ENCODE assay signal across 1 cellular context in genomic region chr15:74036271-74037170, GRCh38.
TF ChIP-seq lines count a peak whose summit lies in the region.

No MANE protein-coding gene starts in this region.

TF ChIP-seq in H1, 55 proteins besides CTCF, POLR2A, EP300 and RAD21:
- TF ChIP-seq TEAD4 (IDR thresholded peaks at IDR 0.05; ENCODE audit: low read depth, low read length), result no peak
- TF ChIP-seq CTBP2 (IDR thresholded peaks at IDR 0.05; ENCODE audit: borderline replicate concordance, insufficient read depth, insufficient read length, low read length), result no peak
- TF ChIP-seq KDM4A (IDR thresholded peaks at IDR 0.05; ENCODE audit: low read depth, low read length, severe bottlenecking), result no peak
- no peak for TF ChIP-seq E2F6 (IDR thresholded peaks at IDR 0.05)
- no peak for TF ChIP-seq YY1 (IDR thresholded peaks at IDR 0.05; ENCODE audit: low read depth, low read length)
- TF ChIP-seq TCF12 (IDR thresholded peaks at IDR 0.05; ENCODE audit: low read depth, low read length), result no peak
- no peak for TF ChIP-seq MAFK (IDR thresholded peaks at IDR 0.05; ENCODE audit: low read depth, low read length)
- TF ChIP-seq SUZ12 (IDR thresholded peaks at IDR 0.05; ENCODE audit: low read length), result no peak
- no peak for TF ChIP-seq CHD1 (IDR thresholded peaks at IDR 0.05; ENCODE audit: low read depth, low read length)
- no peak for TF ChIP-seq JUND (IDR thresholded peaks at IDR 0.05; ENCODE audit: low read length)
- TF ChIP-seq ZNF274 (IDR thresholded peaks at IDR 0.05; ENCODE audit: borderline replicate concordance, extremely low read depth, low read length), result no peak
- no peak for TF ChIP-seq SP1 (IDR thresholded peaks at IDR 0.05; ENCODE audit: low read depth, low read length)
- TF ChIP-seq KDM5A (IDR thresholded peaks at IDR 0.05; ENCODE audit: low read length), result no peak
- TF ChIP-seq SIX5 (IDR thresholded peaks at IDR 0.05; ENCODE audit: low read depth, low read length), result no peak
- TF ChIP-seq CHD7 (IDR thresholded peaks at IDR 0.05; ENCODE audit: insufficient replicate concordance, low read length), result no peak
- TF ChIP-seq JUN (IDR thresholded peaks at IDR 0.05; ENCODE audit: low read depth, low read length), result no peak
- no peak for TF ChIP-seq CHD2 (IDR thresholded peaks at IDR 0.05; ENCODE audit: low read length)
- no peak for TF ChIP-seq SRF (IDR thresholded peaks at IDR 0.05; ENCODE audit: low read depth, low read length)
- no peak for TF ChIP-seq TBP (IDR thresholded peaks at IDR 0.05; ENCODE audit: low read depth, low read length)
TF ChIP-seq in H1: peak in this region for 0.
